ENCODE assay signal across 17 cellular contexts in the genomic region with DNA sequence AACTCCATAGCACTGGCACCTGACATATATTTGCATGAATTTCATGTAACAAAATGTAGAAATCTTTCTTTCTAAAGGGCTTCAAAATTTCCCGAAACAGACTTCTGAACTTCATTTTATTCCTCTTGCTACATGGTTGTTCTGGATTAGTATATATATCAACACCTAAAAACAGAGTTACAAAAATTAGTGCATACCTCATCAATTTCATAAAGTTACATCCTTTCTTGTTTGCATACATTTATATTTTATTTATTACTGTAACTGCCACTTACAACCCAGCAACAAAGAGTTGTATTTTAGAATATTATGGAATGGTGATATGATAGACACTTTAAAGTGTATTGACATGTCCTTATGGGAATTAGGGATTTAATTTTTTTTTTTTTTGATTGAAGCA. TPM values are rescaled to one million over a fixed set of nuclear protein-coding genes. Genes with fewer than 3 reads are reported as not detected.
DNase-seq lines count a peak whose midpoint lies in the region; FAIRE-seq and TF ChIP-seq lines count a peak whose summit lies in the region.
"Had no signal": no experiment of that assay in that cellular context is flagged by ENCODE, and none has a peak within 500 bp of the region (broad histone marks: within the 10 kb centered on the region; RNA-seq: fewer than 3 reads in every experiment).

No MANE protein-coding gene starts in this region.

- TF ChIP-seq CTCF in astrocyte (IDR thresholded peaks at IDR 0.05; ENCODE audit: insufficient read depth, low read depth, low read length) = no peak
- no peak for TF ChIP-seq CTCF in smooth muscle cell (IDR thresholded peaks at IDR 0.05; ENCODE audit: borderline replicate concordance, insufficient read depth, poor library complexity, severe bottlenecking)

- no peaks in the 10 kb centered on the region for H3K36me3 Mint-ChIP-seq in astrocyte (ENCODE audit: low read depth, unreplicated experiment)

- peaks cover 12% of the 10 kb centered on the region for H3K4me1 ChIP-seq in HUES48 (ENCODE audit: control insufficient read depth, insufficient read depth, low read length)
- peaks cover 15% of the 10 kb centered on the region for H3K4me1 ChIP-seq in astrocyte (ENCODE audit: insufficient read depth, low read length)
- peaks cover 7% of the 10 kb centered on the region for H3K4me1 ChIP-seq in iPS-15b (ENCODE audit: control insufficient read depth, insufficient read depth, low read length)
- H3K4me1 ChIP-seq in smooth muscle cell (ENCODE audit: low read depth) = no peaks in the 10 kb centered on the region
- peaks cover 6% of the 10 kb centered on the region for H3K4me1 ChIP-seq in effector memory CD4-positive, alpha-beta T cell (ENCODE audit: control insufficient read depth, insufficient read depth, low read length, poor library complexity, severe bottlenecking)
- H3K4me1 ChIP-seq: BE2C had no signal

- H3K9me3 Mint-ChIP-seq in astrocyte (ENCODE audit: unreplicated experiment) = no peaks in the 10 kb centered on the region
- H3K9me3 Mint-ChIP-seq: activated T-helper 2 cell treated with anti-CD3 and anti-CD28 coated beads, Interferon-gamma antibody, Interleukin-2, Interleukin-4, amounts not matched to agents 10 μg/mL and 5 μg/mL and 100 μg/mL, durations not matched to agents 14 hours and 24 hours and 36 hours had no signal

- in situ Hi-C loops in KBM-7 (cut with MboI; ENCODE audit: low pct_unique_long_range_greater_than_20kb, low sequenced_read_pairs) (no loop called here), G401 (cut with HindIII; ENCODE audit: low sequenced_read_pairs) (no loop called here)

- 100% methylated on average over 1 of the region's 1 CpG for WGBS in smooth muscle cell (ENCODE audit: low lambda C conversion rate)

- H3K4me2 ChIP-seq in astrocyte (ENCODE audit: low read length) = peak overlapping the region; percentile 99
- no peak overlapping the region for H3K4me2 ChIP-seq in smooth muscle cell

- H3K27ac ChIP-seq in HUES48 (ENCODE audit: low read depth, low read length) (no peak overlapping the region), astrocyte (ENCODE audit: low read depth, low read length) (no peak overlapping the region), smooth muscle cell (ENCODE audit: low read depth) (peak overlapping the region; percentile 99)
- H3K27ac ChIP-seq in effector memory CD4-positive, alpha-beta T cell (ENCODE audit: insufficient read depth, low read length, poor library complexity, severe bottlenecking) = no peak overlapping the region

- H3K36me3 ChIP-seq in HUES48 (ENCODE audit: control insufficient read depth, insufficient read depth, low read length) (no peaks in the 10 kb centered on the region), astrocyte (ENCODE audit: insufficient read depth, low read length) (no peaks in the 10 kb centered on the region), iPS-15b (ENCODE audit: control insufficient read depth, insufficient read depth, low read length) (no peaks in the 10 kb centered on the region), smooth muscle cell (ENCODE audit: low read depth) (no peaks in the 10 kb centered on the region)
- no peaks in the 10 kb centered on the region for H3K36me3 ChIP-seq in effector memory CD4-positive, alpha-beta T cell (ENCODE audit: control insufficient read depth, insufficient read depth, low read length)
- H3K36me3 ChIP-seq: BE2C, tibial artery had no signal

- peak overlapping the region; percentile 99 for H3K27ac Mint-ChIP-seq in astrocyte (ENCODE audit: unreplicated experiment)
- H3K27ac Mint-ChIP-seq: activated CD8-positive, alpha-beta T cell treated with anti-CD3 and anti-CD28 coated beads, Interleukin-2, amount 10 ng/mL, durations not matched to agents 7 days and 5 days; activated T-helper 2 cell treated with anti-CD3 and anti-CD28 coated beads, Interferon-gamma antibody, Interleukin-2, Interleukin-4, amounts not matched to agents 10 μg/mL and 5 μg/mL and 100 μg/mL, durations not matched to agents 14 hours and 24 hours and 36 hours had no signal

- H3K4me3 ChIP-seq in HUES48 (ENCODE audit: low read depth, low read length) (peak overlapping the region; percentile 93), astrocyte (ENCODE audit: insufficient read depth, low read depth, low read length) (no peak overlapping the region), iPS-15b (ENCODE audit: low read depth, low read length) (peak overlapping the region; percentile 87), smooth muscle cell (peak overlapping the region; percentile 84)
- no peak overlapping the region for H3K4me3 ChIP-seq in effector memory CD4-positive, alpha-beta T cell (ENCODE audit: insufficient read depth, low read depth, low read length, poor library complexity, severe bottlenecking)

- no peak for FAIRE-seq in astrocyte (lab: Jason Lieb, UNC)

- peaks cover under 1% of the 10 kb centered on the region for H3K4me1 Mint-ChIP-seq in astrocyte (ENCODE audit: low read depth, unreplicated experiment)

- H2AFZ ChIP-seq in astrocyte (ENCODE audit: low read depth, low read length) = no peak overlapping the region
- no peak overlapping the region for H2AFZ ChIP-seq in smooth muscle cell (ENCODE audit: low read depth)

- H3K27me3 Mint-ChIP-seq in astrocyte (ENCODE audit: low read depth, unreplicated experiment) = no peaks in the 10 kb centered on the region

- H4K20me1 ChIP-seq in astrocyte (ENCODE audit: insufficient read depth, low read length) (peaks cover 17% of the 10 kb centered on the region), smooth muscle cell (ENCODE audit: low read depth) (no peaks in the 10 kb centered on the region)

- H3F3A ChIP-seq in smooth muscle cell (ENCODE audit: low read depth) = no peaks in the 10 kb centered on the region

- H3K4me3 Mint-ChIP-seq in astrocyte (ENCODE audit: unreplicated experiment) = peak overlapping the region; percentile 97
- H3K4me3 Mint-ChIP-seq: activated CD8-positive, alpha-beta T cell treated with anti-CD3 and anti-CD28 coated beads, Interleukin-2, amount 10 ng/mL, durations not matched to agents 7 days and 5 days had no signal

- H3K79me2 ChIP-seq in astrocyte (ENCODE audit: insufficient read depth, low read length) = peaks cover 28% of the 10 kb centered on the region
- no peaks in the 10 kb centered on the region for H3K79me2 ChIP-seq in smooth muscle cell (ENCODE audit: low read depth)

- H3K9me3 ChIP-seq in HUES48 (ENCODE audit: control insufficient read depth, insufficient read depth, low read length) (no peaks in the 10 kb centered on the region), astrocyte (ENCODE audit: insufficient read depth, low read depth, low read length) (no peaks in the 10 kb centered on the region), iPS-15b (ENCODE audit: control insufficient read depth, insufficient read depth, low read length) (no peaks in the 10 kb centered on the region), smooth muscle cell (replicated peaks; ENCODE audit: low read depth) (no peaks in the 10 kb centered on the region)
- no peaks in the 10 kb centered on the region for H3K9me3 ChIP-seq in effector memory CD4-positive, alpha-beta T cell (ENCODE audit: control insufficient read depth, low read length)
- H3K9me3 ChIP-seq: BE2C, tibial artery had no signal

- H3K27me3 ChIP-seq in HUES48 (ENCODE audit: control insufficient read depth, insufficient read depth, low read length) (peaks cover 16% of the 10 kb centered on the region), astrocyte (ENCODE audit: insufficient read depth, low read length) (no peaks in the 10 kb centered on the region), iPS-15b (ENCODE audit: control insufficient read depth, insufficient read depth, low read length) (peaks cover 17% of the 10 kb centered on the region), smooth muscle cell (ENCODE audit: low read depth) (peaks cover 5% of the 10 kb centered on the region)
- H3K27me3 ChIP-seq in effector memory CD4-positive, alpha-beta T cell (replicated peaks; ENCODE audit: control insufficient read depth, insufficient read depth, low read length, poor library complexity, severe bottlenecking) = no peaks in the 10 kb centered on the region
- H3K27me3 ChIP-seq: tibial artery had no signal

- H3K9ac ChIP-seq in HUES48 (ENCODE audit: low read depth, low read length) (no peak overlapping the region), astrocyte (ENCODE audit: low read length) (no peak overlapping the region), iPS-15b (ENCODE audit: low read depth, low read length) (no peak overlapping the region), smooth muscle cell (ENCODE audit: low read depth) (no peak overlapping the region)

- DNase-seq in astrocyte (ENCODE audit: low read depth) (no peak), smooth muscle cell (lab: John Stamatoyannopoulos, UW; ENCODE audit: unreplicated experiment) (no peak), KBM-7 (no peak), G401 (ENCODE audit: low spot score) (no peak)
- DNase-seq in effector memory CD4-positive, alpha-beta T cell = no peak
- no peak for DNase-seq in activated effector memory CD4-positive, alpha-beta T cell treated with anti-CD3 and anti-CD28 coated beads, Interleukin-2, amount 50 U/mL, for 16 hours
- DNase-seq: activated CD8-positive, alpha-beta T cell treated with anti-CD3 and anti-CD28 coated beads, Interleukin-2, amount 10 ng/mL, durations not matched to agents 7 days and 5 days; amygdala; BE2C; cortex of kidney; hypothalamus; NCI-H1092; NCI-H2171; tibial artery had no signal

RNA-seq across cellular contexts. Expression of gene ITGB8, which starts 2.0 kb away (rescaled TPM):
- 10.8 and 11.1 TPM in 2 replicates for total RNA-seq in astrocyte
- total RNA-seq in smooth muscle cell = 10.2 and 11.5 TPM in 2 replicates
- polyA plus RNA-seq in smooth muscle cell = 0.38 and 1.5 TPM in 2 replicates
- total RNA-seq in G401 (2014; rRNA removed; shearing (Covaris generic)) = not detected in 2 replicates
- total RNA-seq: activated CD8-positive, alpha-beta T cell treated with anti-CD3 and anti-CD28 coated beads, Interleukin-2, amount 10 ng/mL, durations not matched to agents 7 days and 5 days had no signal

Comparison
In these comparisons a context has a peak if more than half of its experiments do, and no peak if none do; other contexts are left out.
1. H3K4me3 ChIP-seq: peak in HUES48 (single experiment), iPS-15b (single experiment) and smooth muscle cell (single experiment); none in astrocyte (single experiment) and effector memory CD4-positive, alpha-beta T cell (single experiment).
2. RNA of gene ITGB8, which starts 2.0 kb away (total RNA-seq): 10.8 to 11.1 TPM in astrocyte and 10.2 to 11.5 TPM in smooth muscle cell; not detected in G401; every median in the first group is over 10 times any median in the second.